Comparison of ENCODE assay signal across 1 cellular context in genomic region chr2:113503094-113504042, GRCh38.
TF ChIP-seq lines count a peak whose summit lies in the region.
"Not testable (repeated sequence)": the region's sequence is repeated elsewhere in the genome, so short reads cannot be mapped to it uniquely, and the experiment has no call there.

No MANE protein-coding gene starts in this region.

TF ChIP-seq in HepG2, 621 proteins besides CTCF, POLR2A, EP300 and RAD21 (continued from another document):
- peak; percentile 46; the same call in 1 of the 2 replicates for TF ChIP-seq UBTF (CRISPR knock-in tag; IDR thresholded peaks at IDR 0.05)
- TF ChIP-seq NR2C2 (CRISPR knock-in tag; IDR thresholded peaks at IDR 0.05; ENCODE audit: borderline replicate concordance): 0 out of 2 replicates have a peak, but pooled peaks have one; percentile 17
- TF ChIP-seq ZNF205 (CRISPR knock-in tag; IDR thresholded peaks at IDR 0.05): 0 out of 2 replicates have a peak, but pooled peaks have one; percentile 37
- peak; percentile 61 for TF ChIP-seq ZNF687 (CRISPR knock-in tag; IDR thresholded peaks at IDR 0.05)
- TF ChIP-seq HNRNPLL (IDR thresholded peaks at IDR 0.05; ENCODE audit: low read depth, low read length, poor library complexity, severe bottlenecking): peak; percentile 49
- 0 out of 2 replicates have a peak, but pooled peaks have one; percentile 14 for TF ChIP-seq ZNF598 (CRISPR knock-in tag; IDR thresholded peaks at IDR 0.05; ENCODE audit: borderline replicate concordance)
- TF ChIP-seq ZBTB14 (CRISPR knock-in tag; IDR thresholded peaks at IDR 0.05): peak; percentile 75
- not testable (repeated sequence) for TF ChIP-seq CBX2 (IDR thresholded peaks at IDR 0.05; ENCODE audit: low read depth, low read length); SOX13 (CRISPR knock-in tag; conservative IDR thresholded peaks at IDR 0.05 in 1 of 2, IDR thresholded peaks at IDR 0.05 in 1 of 2)
- TF ChIP-seq CBX2 (CRISPR knock-in tag; IDR thresholded peaks at IDR 0.05; ENCODE audit: low read depth): peak; percentile 75; the same call in 1 of the 2 replicates
- TF ChIP-seq MTA1 (CRISPR knock-in tag; IDR thresholded peaks at IDR 0.05; ENCODE audit: borderline replicate concordance): peak; percentile 68; the same call in 1 of the 2 replicates
- peak; percentile 56; the same call in 1 of the 2 replicates for TF ChIP-seq ZSCAN20 (CRISPR knock-in tag; IDR thresholded peaks at IDR 0.05; ENCODE audit: borderline replicate concordance)
- TF ChIP-seq ZMAT3 (CRISPR knock-in tag; conservative IDR thresholded peaks at IDR 0.05): 0 out of 2 replicates have a peak, but pooled peaks have one; percentile 33
- 0 out of 2 replicates have a peak, but pooled peaks have one; percentile 21 for TF ChIP-seq ZFP91 (CRISPR knock-in tag; IDR thresholded peaks at IDR 0.05; ENCODE audit: borderline replicate concordance)
- TF ChIP-seq MYPOP (CRISPR knock-in tag; IDR thresholded peaks at IDR 0.05): peak; percentile 62; the same call in 1 of the 2 replicates
- TF ChIP-seq SOX13 (IDR thresholded peaks at IDR 0.05): 0 out of 2 replicates have a peak, but pooled peaks have one; percentile 7
- TF ChIP-seq ZNF777 (CRISPR knock-in tag; IDR thresholded peaks at IDR 0.05): peak; percentile 34; the same call in 1 of the 2 replicates
- TF ChIP-seq RNF2 (conservative IDR thresholded peaks at IDR 0.05; ENCODE audit: low read depth): 0 out of 2 replicates have a peak, but pooled peaks have one; percentile 13
- peak; percentile 30; the same call in 1 of the 2 replicates for TF ChIP-seq ZFX (CRISPR knock-in tag; IDR thresholded peaks at IDR 0.05; ENCODE audit: low read depth)
- TF ChIP-seq DR1 (CRISPR knock-in tag; IDR thresholded peaks at IDR 0.05): 0 out of 2 replicates have a peak, but pooled peaks have one; percentile 21
- 0 out of 2 replicates have a peak, but pooled peaks have one; percentile 8 for TF ChIP-seq NR0B2 (CRISPR knock-in tag; IDR thresholded peaks at IDR 0.05)
